10 cellular contexts compared by ENCODE assay signal in genomic region chr16:57539072-57539796, GRCh38. TPM values are rescaled to one million over a fixed set of nuclear protein-coding genes. Genes with fewer than 3 reads are reported as not detected.
DNase-seq lines count a peak whose midpoint lies in the region; ATAC-seq and TF ChIP-seq lines count a peak whose summit lies in the region.
"Had no signal": no experiment of that assay in that cellular context is flagged by ENCODE, and none has a peak within 500 bp of the region (broad histone marks: within the 10 kb centered on the region; RNA-seq: fewer than 3 reads in every experiment).

No MANE protein-coding gene starts in this region.

- H3K4me3 Mint-ChIP-seq in activated T-cell treated with anti-CD3 and anti-CD28 coated beads, Interleukin-2, amount 50 U/mL, for 4 hours, result peak overlapping the region; percentile 83
- H3K4me3 Mint-ChIP-seq in stimulated activated naive B cell treated with anti-CD40 and anti-IgM and Interleukin-4, amounts not matched to agents 10 μg/mL and 1 μg/mL and 100 μg/mL, for 72 hours, result no peak overlapping the region

- TF ChIP-seq POLR2A in tibial nerve (IDR thresholded peaks at IDR 0.05), result no peak

- H3K27me3 Mint-ChIP-seq in activated T-cell treated with anti-CD3 and anti-CD28 coated beads, Interleukin-2, amount 50 U/mL, for 4 hours (ENCODE audit: low read depth), result no peaks in the 10 kb centered on the region
- no peaks in the 10 kb centered on the region for H3K27me3 Mint-ChIP-seq in stimulated activated naive B cell treated with anti-CD40 and anti-IgM and Interleukin-4, amounts not matched to agents 10 μg/mL and 1 μg/mL and 100 μg/mL, for 72 hours

- H3K4me1 Mint-ChIP-seq in activated T-cell treated with anti-CD3 and anti-CD28 coated beads, Interleukin-2, amount 50 U/mL, for 4 hours (ENCODE audit: low read depth), result peaks cover 60% of the 10 kb centered on the region
- H3K4me1 Mint-ChIP-seq in stimulated activated naive B cell treated with anti-CD40 and anti-IgM and Interleukin-4, amounts not matched to agents 10 μg/mL and 1 μg/mL and 100 μg/mL, for 72 hours, result peaks cover 63 to 80% of the 10 kb centered on the region in 2 donors

- peak overlapping the region; percentile 99 for H3K27ac Mint-ChIP-seq in stimulated activated naive B cell treated with anti-CD40 and anti-IgM and Interleukin-4, amounts not matched to agents 10 μg/mL and 1 μg/mL and 100 μg/mL, for 72 hours

- no peaks in the 10 kb centered on the region for H3K36me3 Mint-ChIP-seq in activated T-cell treated with anti-CD3 and anti-CD28 coated beads, Interleukin-2, amount 50 U/mL, for 4 hours (ENCODE audit: insufficient read depth)
- peaks cover 0 to 3% of the 10 kb centered on the region in 2 donors for H3K36me3 Mint-ChIP-seq in stimulated activated naive B cell treated with anti-CD40 and anti-IgM and Interleukin-4, amounts not matched to agents 10 μg/mL and 1 μg/mL and 100 μg/mL, for 72 hours

- H3K36me3 ChIP-seq in tibial nerve, result no peaks in the 10 kb centered on the region
- H3K36me3 ChIP-seq: heart right ventricle had no signal

- H3K27me3 ChIP-seq in tibial nerve, result no peaks in the 10 kb centered on the region

- ATAC-seq in activated T-cell treated with anti-CD3 and anti-CD28 coated beads, Interleukin-2, amount 50 U/mL, for 4 hours, result peak in 1 of 2 donors; percentile 18
- ATAC-seq in HG02970 (IDR thresholded peaks at IDR 0.05; ENCODE audit: low FRiP score, unreplicated experiment), result peak; percentile 29
- peak; percentile 52 to 53 for ATAC-seq in stimulated activated naive B cell treated with anti-CD40 and anti-IgM and Interleukin-4, amounts not matched to agents 10 μg/mL and 1 μg/mL and 100 μg/mL, for 72 hours (replicated peaks)
- ATAC-seq: heart right ventricle had no signal

- TF ChIP-seq EP300 in tibial nerve (IDR thresholded peaks at IDR 0.05), result no peak

- H3K27ac ChIP-seq in tibial nerve, result peak overlapping the region in 1 of 4 donors; percentile 93

- H3K4me3 ChIP-seq in tibial nerve, result no peak overlapping the region
- H3K4me3 ChIP-seq: heart right ventricle had no signal

- peaks cover 0 to 26% (median 13%) of the 10 kb centered on the region in 4 donors for H3K4me1 ChIP-seq in tibial nerve

- no peak for DNase-seq in activated T-cell treated with anti-CD3 and anti-CD28 coated beads, Interleukin-2, amount 50 U/mL, for 4 hours
- DNase-seq in activated T-cell treated with anti-CD3 and anti-CD28 coated beads for 4 hours (no peak), RPMI8226 (peak; percentile 52), GM19238 (ENCODE audit: insufficient read length, low spot score) (no peak), tibial nerve (ENCODE audit: low spot score in 2 of 2) (no peak), H4 (ENCODE audit: low spot score) (no peak)
- DNase-seq in stimulated activated naive B cell treated with anti-CD40 and anti-IgM and Interleukin-4, amounts not matched to agents 10 μg/mL and 1 μg/mL and 100 μg/mL, for 72 hours, result peak; percentile 72

- no peaks in the 10 kb centered on the region for H3K9me3 ChIP-seq in tibial nerve
- H3K9me3 ChIP-seq: heart right ventricle had no signal

- H3K9me3 Mint-ChIP-seq in activated T-cell treated with anti-CD3 and anti-CD28 coated beads, Interleukin-2, amount 50 U/mL, for 4 hours, result no peaks in the 10 kb centered on the region
- H3K9me3 Mint-ChIP-seq in stimulated activated naive B cell treated with anti-CD40 and anti-IgM and Interleukin-4, amounts not matched to agents 10 μg/mL and 1 μg/mL and 100 μg/mL, for 72 hours, result no peaks in the 10 kb centered on the region

- TF ChIP-seq CTCF in tibial nerve (IDR thresholded peaks at IDR 0.05), result no peak

- WGBS in tibial nerve, 2 donors, result 74 to 75% methylated on average over 10 of the region's 10 CpGs

RNA-seq across cellular contexts. Expression of gene CCDC102A, which starts 2.9 kb away (rescaled TPM):
- total RNA-seq in activated T-cell treated with anti-CD3 and anti-CD28 coated beads, Interleukin-2, amount 50 U/mL, for 4 hours, result 1 to 10 TPM; 4.6 to 8.9 (median 6.9) TPM
- 10 to 100 TPM; 17.4 to 30.4 (median 24.5) TPM for total RNA-seq in tibial nerve
- 5.8 and 10.2 TPM in 2 replicates for total RNA-seq in H4 (2014; rRNA removed; shearing (Covaris generic))

RNA-seq across cellular contexts. Expression of gene ADGRG5, which starts 3.2 kb away (rescaled TPM):
- total RNA-seq in activated T-cell treated with anti-CD3 and anti-CD28 coated beads, Interleukin-2, amount 50 U/mL, for 4 hours, result 1 to 10 TPM; 1.7 to 6.7 (median 6.5) TPM
- total RNA-seq in tibial nerve, result 1 to 10 TPM in 2 of 4 donors, under 1 TPM in 1, not detected in 1; 0.22 to 3.3 (median 1.2) TPM
- total RNA-seq in H4 (2014; rRNA removed; shearing (Covaris generic)), result not detected in 2 replicates
- total RNA-seq: skeletal muscle tissue had no signal

RNA-seq across cellular contexts. Expression of gene DOK4, which starts 52.9 kb away (rescaled TPM):
- 1 to 10 TPM; 1.1 to 2.6 (median 1.6) TPM for total RNA-seq in activated T-cell treated with anti-CD3 and anti-CD28 coated beads, Interleukin-2, amount 50 U/mL, for 4 hours
- 10 to 100 TPM; 22.8 to 33.1 (median 29.1) TPM for total RNA-seq in tibial nerve
- total RNA-seq in H4 (2014; rRNA removed; shearing (Covaris generic)), result 15.5 and 25.4 TPM in 2 replicates

Comparison
In these comparisons a context has a peak if more than half of its experiments do, and no peak if none do; other contexts are left out.
1. DNase-seq: peak in RPMI8226 (single experiment) and stimulated activated naive B cell treated with anti-CD40 and anti-IgM and Interleukin-4, amounts not matched to agents 10 μg/mL and 1 μg/mL and 100 μg/mL, for 72 hours (single experiment); none in activated T-cell treated with anti-CD3 and anti-CD28 coated beads, Interleukin-2, amount 50 U/mL, for 4 hours (single experiment), activated T-cell treated with anti-CD3 and anti-CD28 coated beads for 4 hours (single experiment), GM19238 (single experiment), tibial nerve (0 of 2) and H4 (single experiment).